In genomic region chr17:13420294-13421277, GRCh38 we compare ENCODE assay signal across 10 cellular contexts.
DNase-seq lines count a peak whose midpoint lies in the region; ATAC-seq, FAIRE-seq and TF ChIP-seq lines count a peak whose summit lies in the region.
"Had no signal": no experiment of that assay in that cellular context is flagged by ENCODE, and none has a peak within 500 bp of the region (broad histone marks: within the 10 kb centered on the region; RNA-seq: fewer than 3 reads in every experiment).

No MANE protein-coding gene starts in this region.

- H3K27ac ChIP-seq in GM23248 = peak overlapping the region; percentile 68
- H3K27ac ChIP-seq in epithelial cell of prostate = peak overlapping the region; percentile 60
- no peak overlapping the region for H3K27ac ChIP-seq in pancreas

- DNase-seq in GM23248 = peak; percentile 85
- peak; percentile 54 to 86 for DNase-seq in NOMO-1 (lab: John Stamatoyannopoulos, UW; ENCODE audit: unreplicated experiment in 2 of 2)
- peak; percentile 53 for DNase-seq in epithelial cell of prostate (ENCODE audit: low read depth, low spot score)
- no peak for DNase-seq in pancreas
- DNase-seq in stimulated activated CD4-positive, alpha-beta T cell treated with anti-CD3 and anti-CD28 coated beads, Interleukin-15, amount 100 ng/mL, for 24 hours = no peak
- no peak for DNase-seq in AG08395 (ENCODE audit: low spot score)
- no peak for DNase-seq in Calu3
- DNase-seq: amniotic stem cell, NCI-H2081 treated with DMSO at 0.1 percent for 48 hours had no signal

- H3K36me3 ChIP-seq in GM23248 (ENCODE audit: low read depth) (no peaks in the 10 kb centered on the region), pancreas (no peaks in the 10 kb centered on the region)

- intact Hi-C loops in pancreas (cut with DNase I) (no loop called here), Calu3 (cut with micrococcal nuclease; ENCODE audit: unreplicated experiment) (no loop called here)

- no peaks in the 10 kb centered on the region for H3K79me2 ChIP-seq in GM23248 (ENCODE audit: insufficient read depth)

- peaks cover 47% of the 10 kb centered on the region for H3F3A ChIP-seq in GM23248 (ENCODE audit: insufficient read depth)

- in situ Hi-C loops in GM23248 (cut with MboI) = no loop called here

- CTCF ChIA-PET in Calu3 (lab: Charles Lee) = no interaction called here

- no peak overlapping the region for H2AFZ ChIP-seq in GM23248

- H3K9me3 Mint-ChIP-seq in Calu3 (ENCODE audit: low read depth, unreplicated experiment) = peaks cover 22% of the 10 kb centered on the region

- 0 out of 2 replicates have a peak overlapping the region, but pooled peaks have one; percentile 20 for H3K9ac ChIP-seq in GM23248

- H4K20me1 ChIP-seq in GM23248 (ENCODE audit: insufficient read depth) = no peaks in the 10 kb centered on the region

- H3K36me3 Mint-ChIP-seq in Calu3 (ENCODE audit: insufficient read depth, unreplicated experiment) = no peaks in the 10 kb centered on the region

- TF ChIP-seq CTCF in pancreas (IDR thresholded peaks at IDR 0.05) = no peak
- no peak for TF ChIP-seq CTCF in Calu3 (IDR thresholded peaks at IDR 0.05; ENCODE audit: unreplicated experiment)

- H3K9me2 ChIP-seq in GM23248 (ENCODE audit: insufficient read depth) = no peaks in the 10 kb centered on the region

- H3K4me2 ChIP-seq in GM23248 (ENCODE audit: unreplicated experiment) = no peak overlapping the region

- H3K9me3 ChIP-seq in GM23248 (ENCODE audit: low read depth) = no peaks in the 10 kb centered on the region
- no peaks in the 10 kb centered on the region for H3K9me3 ChIP-seq in pancreas

- FAIRE-seq in pancreas (lab: Jason Lieb, UNC) = no peak

- H3K4me3 Mint-ChIP-seq in Calu3 (ENCODE audit: low read depth, unreplicated experiment) = no peak overlapping the region

- no peaks in the 10 kb centered on the region for H3K4me1 Mint-ChIP-seq in Calu3 (ENCODE audit: low read depth, unreplicated experiment)

- H3K4me3 ChIP-seq in GM23248 (no peak overlapping the region), pancreas (no peak overlapping the region)

- WGBS in GM23248 (ENCODE audit: low coverage in 1 of 2, low lambda C conversion rate in 2 of 2, missing lambda C conversion rate in 2 of 2), 2 experiments = 65 to 71% methylated on average over 4 of the region's 4 CpGs
- 67 to 80% methylated on average over 4 of the region's 4 CpGs for WGBS in pancreas, 2 donors

- H3K4me1 ChIP-seq in GM23248 (ENCODE audit: insufficient read depth) = peaks cover 43% of the 10 kb centered on the region
- peaks cover 0 to 4% (median 0%) of the 10 kb centered on the region in 3 donors for H3K4me1 ChIP-seq in pancreas

- H3K27me3 Mint-ChIP-seq in Calu3 (ENCODE audit: unreplicated experiment) = no peaks in the 10 kb centered on the region

- H3K27ac Mint-ChIP-seq in Calu3 (ENCODE audit: unreplicated experiment) = no peak overlapping the region

- BruUV-seq in Calu3 (replicated peaks; lab: Mats Ljungman, UMichigan) = no TSS peak

- ATAC-seq in pancreas = peak; percentile 55 to 88 (median 82)
- ATAC-seq in HG02588 (IDR thresholded peaks at IDR 0.05; ENCODE audit: unreplicated experiment) = no peak

- H3K27me3 ChIP-seq in GM23248 (replicated peaks; ENCODE audit: insufficient read depth) (no peaks in the 10 kb centered on the region), pancreas (no peaks in the 10 kb centered on the region)

Comparison
In these comparisons a context has a peak if more than half of its experiments do, and no peak if none do; other contexts are left out.
1. DNase-seq: peak in GM23248 (single experiment), NOMO-1 (2 of 2) and epithelial cell of prostate (single experiment); none in pancreas (0 of 6), stimulated activated CD4-positive, alpha-beta T cell treated with anti-CD3 and anti-CD28 coated beads, Interleukin-15, amount 100 ng/mL, for 24 hours (single experiment), AG08395 (single experiment) and Calu3 (single experiment).
2. H3K27ac ChIP-seq: peak in GM23248 (single experiment) and epithelial cell of prostate (single experiment); none in pancreas (0 of 4).